16 cellular contexts compared by ENCODE assay signal in genomic region chr12:67928621-67929369, GRCh38.
A peak's percentile ranks its signal among the peaks of the same experiment; 100 is the strongest.
DNase-seq lines count a peak whose midpoint lies in the region; ATAC-seq, FAIRE-seq and TF ChIP-seq lines count a peak whose summit lies in the region.
"Had no signal": no experiment of that assay in that cellular context is flagged by ENCODE, and none has a peak within 500 bp of the region (broad histone marks: within the 10 kb centered on the region; RNA-seq: fewer than 3 reads in every experiment).

No MANE protein-coding gene starts in this region.

- no TSS peak for BruUV-seq in PC-3 (replicated peaks; lab: Mats Ljungman, UMichigan)

- H3K27me3 ChIP-seq in PC-3 (ENCODE audit: low read length) (no peaks in the 10 kb centered on the region), keratinocyte (ENCODE audit: control insufficient read depth, extremely low read depth, insufficient read depth, low read length) (no peaks in the 10 kb centered on the region), gastrocnemius medialis (no peaks in the 10 kb centered on the region), MM.1S (replicated peaks; ENCODE audit: insufficient read depth, low read length) (no peaks in the 10 kb centered on the region)
- H3K27me3 ChIP-seq: thyroid gland had no signal

- CTCF ChIA-PET in PC-3 (lab: Charles Lee) = no interaction called here

- H3K9me3 ChIP-seq in PC-3 (ENCODE audit: low read length) (no peaks in the 10 kb centered on the region), keratinocyte (ENCODE audit: control insufficient read depth, low read depth, low read length) (no peaks in the 10 kb centered on the region), gastrocnemius medialis (no peaks in the 10 kb centered on the region), MM.1S (replicated peaks; ENCODE audit: insufficient read depth, low read length) (no peaks in the 10 kb centered on the region)
- H3K9me3 ChIP-seq: thyroid gland had no signal

- no peak for TF ChIP-seq CTCF in PC-3 (conservative IDR thresholded peaks at IDR 0.05; ENCODE audit: low read depth, low read length)
- TF ChIP-seq CTCF in keratinocyte (optimal IDR thresholded peaks at IDR 0.05 in 1 of 3, IDR thresholded peaks at IDR 0.05 in 1 of 3, conservative IDR thresholded peaks at IDR 0.05 in 1 of 3; ENCODE audit: extremely low read depth in 1 of 3, insufficient read depth in 2 of 3, low read length in 3 of 3) = no peak
- TF ChIP-seq CTCF in gastrocnemius medialis (IDR thresholded peaks at IDR 0.05 in 4 of 5, conservative IDR thresholded peaks at IDR 0.05 in 1 of 5) = no peak
- TF ChIP-seq CTCF in MM.1S (IDR thresholded peaks at IDR 0.05; ENCODE audit: low read length) = no peak

- FAIRE-seq in keratinocyte (lab: Jason Lieb, UNC) = peak; percentile 60
- FAIRE-seq: GM18507 had no signal

- ATAC-seq in PC-3 (peak; percentile 15; the same call in 1 of the 2 replicates), gastrocnemius medialis (peak; percentile 50 to 88), GM18867 (IDR thresholded peaks at IDR 0.05; ENCODE audit: unreplicated experiment) (no peak), HG02884 (IDR thresholded peaks at IDR 0.05; ENCODE audit: unreplicated experiment) (no peak)
- ATAC-seq: stimulated activated naive B cell treated with anti-CD40 and anti-IgM and Interleukin-4, amounts not matched to agents 10 μg/mL and 1 μg/mL and 100 μg/mL, for 72 hours had no signal

- dilution Hi-C loops in keratinocyte (cut with MboI; ENCODE audit: extremely low pct_ligation_motif_present, low sequenced_read_pairs) = no loop called here

- no peaks in the 10 kb centered on the region for H4K20me1 ChIP-seq in PC-3 (ENCODE audit: low read length)
- H4K20me1 ChIP-seq in keratinocyte (ENCODE audit: control insufficient read depth, extremely low read depth, insufficient read depth, low read length) = no peaks in the 10 kb centered on the region
- H4K20me1 ChIP-seq in MM.1S (ENCODE audit: insufficient read depth, low read length) = no peaks in the 10 kb centered on the region

- in situ Hi-C loops in gastrocnemius medialis (cut with MboI; ENCODE audit: low sequenced_read_pairs in 4 of 4) = loop anchor here in 2 of 4 donors (25.0 kb wide), 3 partner anchors 266 to 566 kb away; no protein-coding TSS in a partner anchor

- H3K36me3 ChIP-seq in PC-3 (ENCODE audit: low read depth, low read length) (no peaks in the 10 kb centered on the region), keratinocyte (ENCODE audit: control insufficient read depth in 2 of 2, extremely low read depth in 1 of 2, insufficient read depth in 2 of 2, low read length in 2 of 2) (no peaks in the 10 kb centered on the region), gastrocnemius medialis (no peaks in the 10 kb centered on the region), MM.1S (replicated peaks; ENCODE audit: insufficient read depth, low read length) (no peaks in the 10 kb centered on the region)
- H3K36me3 ChIP-seq: thyroid gland had no signal

- H3K4me1 ChIP-seq in PC-3 (ENCODE audit: insufficient read depth, low read length) (no peaks in the 10 kb centered on the region), keratinocyte (ENCODE audit: control insufficient read depth, extremely low read depth, insufficient read depth, low read length) (no peaks in the 10 kb centered on the region), gastrocnemius medialis (peaks cover 22 to 30% of the 10 kb centered on the region in 2 donors), MM.1S (ENCODE audit: low read length) (no peaks in the 10 kb centered on the region)
- H3K4me1 ChIP-seq: thyroid gland had no signal

- peak; percentile 5 for DNase-seq in PC-3
- DNase-seq in fibroblast of gingiva (ENCODE audit: low read depth) = peak; percentile 43
- DNase-seq in keratinocyte (ENCODE audit: low read depth, low spot score) = no peak
- DNase-seq in gastrocnemius medialis = no peak
- DNase-seq in NOMO-1 treated with DMSO at 0.1 percent for 48 hours (lab: John Stamatoyannopoulos, UW; ENCODE audit: unreplicated experiment) = no peak
- no peak for DNase-seq in MM.1S
- DNase-seq: activated CD4-positive, alpha-beta T cell treated with anti-CD3 and anti-CD28 coated beads, Interleukin-2, amount 10 ng/mL, durations not matched to agents 24 days and 14 days; dermis blood vessel endothelial cell; NCI-H524 treated with DMSO at 0.1 percent for 48 hours; SHP77; stimulated activated CD4-positive, alpha-beta T cell treated with anti-CD3 and anti-CD28 coated beads, Interleukin-2, amount 100 ng/mL, for 24 hours; stimulated activated naive B cell treated with anti-CD40 and anti-IgM and Interleukin-4, amounts not matched to agents 10 μg/mL and 1 μg/mL and 100 μg/mL, for 72 hours; thyroid gland had no signal

- H3K4me3 ChIP-seq in PC-3 (ENCODE audit: low read length) (no peak overlapping the region), keratinocyte (ENCODE audit: control insufficient read depth in 2 of 3, extremely low read depth in 1 of 3, insufficient read depth in 2 of 3, low read depth in 1 of 3, low read length in 3 of 3) (no peak overlapping the region), gastrocnemius medialis (no peak overlapping the region), MM.1S (ENCODE audit: low read length) (no peak overlapping the region)
- H3K4me3 ChIP-seq: thyroid gland had no signal

- H3K79me2 ChIP-seq in PC-3 (ENCODE audit: low read length) (no peaks in the 10 kb centered on the region), keratinocyte (ENCODE audit: control insufficient read depth, insufficient read depth, low read length) (no peaks in the 10 kb centered on the region), MM.1S (ENCODE audit: low read length) (no peaks in the 10 kb centered on the region)

- intact Hi-C loops in PC-3 (cut with micrococcal nuclease) (loop anchor here (5.0 kb wide), 1 partner anchor 276 kb away; no protein-coding TSS in a partner anchor), gastrocnemius medialis (cut with DNase I; ENCODE audit: low total_unique reads) (no loop called here)

- H3K27ac ChIP-seq in PC-3 (ENCODE audit: low read length) (no peak overlapping the region), keratinocyte (ENCODE audit: control insufficient read depth, insufficient read depth, low read length) (no peak overlapping the region), gastrocnemius medialis (peak overlapping the region; percentile 51 to 71 (median 58)), MM.1S (ENCODE audit: low read length) (no peak overlapping the region)
- H3K27ac ChIP-seq: thyroid gland had no signal

- no peaks in the 10 kb centered on the region for H3F3A ChIP-seq in PC-3 (ENCODE audit: low read length, unreplicated experiment)
- H3F3A ChIP-seq in MM.1S (ENCODE audit: insufficient read depth, low read length) = no peaks in the 10 kb centered on the region

- H3K4me2 ChIP-seq in PC-3 (ENCODE audit: low read length) = no peak overlapping the region
- H3K4me2 ChIP-seq in keratinocyte (ENCODE audit: control insufficient read depth, extremely low read depth, insufficient read depth, low read depth, low read length) = no peak overlapping the region
- H3K4me2 ChIP-seq in MM.1S (ENCODE audit: low read depth, low read length) = no peak overlapping the region

- no peak overlapping the region for H2AFZ ChIP-seq in PC-3 (ENCODE audit: low read length)
- H2AFZ ChIP-seq in keratinocyte (ENCODE audit: control insufficient read depth, low read length) = no peak overlapping the region
- no peak overlapping the region for H2AFZ ChIP-seq in MM.1S (ENCODE audit: low read length)

- no peaks in the 10 kb centered on the region for H3K9me1 ChIP-seq in keratinocyte (ENCODE audit: control insufficient read depth, extremely low read depth, insufficient read depth, low read length)

- TF ChIP-seq POLR2A in gastrocnemius medialis (IDR thresholded peaks at IDR 0.05) = no peak

- H3K9ac ChIP-seq in PC-3 (ENCODE audit: low read length) (no peak overlapping the region), keratinocyte (ENCODE audit: control insufficient read depth, extremely low read depth, insufficient read depth, low read length) (no peak overlapping the region), MM.1S (ENCODE audit: low read length) (no peak overlapping the region)

- POLR2A ChIA-PET in PC-3 (lab: Charles Lee; ENCODE audit: unreplicated experiment) = no interaction called here

- H3K9me2 ChIP-seq in PC-3 (replicated peaks; ENCODE audit: low read length) (no peaks in the 10 kb centered on the region), MM.1S (replicated peaks; ENCODE audit: insufficient read depth, low read length) (no peaks in the 10 kb centered on the region)

Comparison
In these comparisons a context has a peak if more than half of its experiments do, and no peak if none do; other contexts are left out.
1. ATAC-seq: peak in PC-3 (single experiment) and gastrocnemius medialis (2 of 2); none in GM18867 (single experiment) and HG02884 (single experiment).
2. DNase-seq: peak in PC-3 (single experiment) and fibroblast of gingiva (single experiment); none in keratinocyte (single experiment), gastrocnemius medialis (0 of 2), NOMO-1 treated with DMSO at 0.1 percent for 48 hours (single experiment) and MM.1S (single experiment).
3. H3K27ac ChIP-seq: peak in gastrocnemius medialis (4 of 4); none in PC-3 (single experiment), keratinocyte (single experiment) and MM.1S (single experiment).